Comparison of ENCODE assay signal across 17 cellular contexts in genomic region chr5:38843665-38844064, GRCh38. TPM values are rescaled to one million over a fixed set of nuclear protein-coding genes. Genes with fewer than 3 reads are reported as not detected.
DNase-seq lines count a peak whose midpoint lies in the region; ATAC-seq and TF ChIP-seq lines count a peak whose summit lies in the region.
"Had no signal": no experiment of that assay in that cellular context is flagged by ENCODE, and none has a peak within 500 bp of the region (broad histone marks: within the 10 kb centered on the region; RNA-seq: fewer than 3 reads in every experiment).

No MANE protein-coding gene starts in this region.

- TF ChIP-seq CTCF in right atrium auricular region (IDR thresholded peaks at IDR 0.05): no peak
- TF ChIP-seq CTCF in mammary epithelial cell (conservative IDR thresholded peaks at IDR 0.05 in 1 of 2, IDR thresholded peaks at IDR 0.05 in 1 of 2; ENCODE audit: extremely low read depth in 1 of 2, insufficient read depth in 1 of 2, low read depth in 1 of 2, low read length in 2 of 2): no peak
- no peak for TF ChIP-seq CTCF in fibroblast of villous mesenchyme (IDR thresholded peaks at IDR 0.05; ENCODE audit: insufficient read depth, low read depth, low read length)

- POLR2A ChIA-PET in naive thymus-derived CD4-positive, alpha-beta T cell (lab: Charles Lee): no interaction called here

- H3K4me1 Mint-ChIP-seq in naive thymus-derived CD4-positive, alpha-beta T cell: peaks cover 0 to 17% (median 12%) of the 10 kb centered on the region in 7 donors
- peaks cover 6% of the 10 kb centered on the region for H3K4me1 Mint-ChIP-seq in stimulated activated effector memory CD8-positive, alpha-beta T cell treated with anti-CD3 and anti-CD28 coated beads, Interleukin-12 subunit alpha, Interleukin-12 subunit beta, amount 100 ng/mL, for 72 hours

- H3K79me2 ChIP-seq in mammary epithelial cell (ENCODE audit: insufficient read depth, low read length): peaks cover 89% of the 10 kb centered on the region

- CTCF ChIA-PET in mammary epithelial cell (lab: Charles Lee; ENCODE audit: low non-redundant PET): no interaction called here
- CTCF ChIA-PET in naive thymus-derived CD4-positive, alpha-beta T cell (lab: Charles Lee): no interaction called here

- H3K4me1 ChIP-seq in right cardiac atrium (ENCODE audit: control insufficient read depth, insufficient read depth, low read length) (peaks cover 6% of the 10 kb centered on the region), right atrium auricular region (peaks cover 0 to 7% of the 10 kb centered on the region in 2 donors), mammary epithelial cell (ENCODE audit: insufficient read depth, low read length) (peaks cover 13% of the 10 kb centered on the region), skeletal muscle satellite cell (ENCODE audit: control insufficient read depth, insufficient read depth, low read length) (peaks cover 32% of the 10 kb centered on the region)
- no peaks in the 10 kb centered on the region for H3K4me1 ChIP-seq in naive thymus-derived CD4-positive, alpha-beta T cell (ENCODE audit: control insufficient read depth in 2 of 2, insufficient read depth in 2 of 2, low read length in 2 of 2)

- 83% methylated on average over 1 of the region's 1 CpG for WGBS in right cardiac atrium
- 100% methylated on average over 1 of the region's 1 CpG for WGBS in mammary epithelial cell (ENCODE audit: low coverage, missing lambda C conversion rate)

- intact Hi-C loops in right cardiac atrium (cut with DNase I): no loop called here
- intact Hi-C loops in mammary epithelial cell (cut with micrococcal nuclease): loop anchor here (10.0 kb wide), 1 partner anchor 231 kb away; the partner anchor contains the start of gene RICTOR
- intact Hi-C loops in naive thymus-derived CD4-positive, alpha-beta T cell (cut with micrococcal nuclease): no loop called here

- H3K9me3 ChIP-seq in right cardiac atrium (ENCODE audit: control insufficient read depth, low read length): no peaks in the 10 kb centered on the region
- H3K9me3 ChIP-seq in right atrium auricular region: no peaks in the 10 kb centered on the region
- H3K9me3 ChIP-seq in mammary epithelial cell (replicated peaks; ENCODE audit: insufficient read depth, low read length): no peaks in the 10 kb centered on the region
- H3K9me3 ChIP-seq in skeletal muscle satellite cell (replicated peaks; ENCODE audit: low read length): no peaks in the 10 kb centered on the region
- no peaks in the 10 kb centered on the region for H3K9me3 ChIP-seq in naive thymus-derived CD4-positive, alpha-beta T cell (ENCODE audit: control insufficient read depth in 2 of 3, low read length in 3 of 3)
- H3K9me3 ChIP-seq: SJSA1 had no signal

- H3K9me3 Mint-ChIP-seq in naive thymus-derived CD4-positive, alpha-beta T cell: peaks cover 0 to 5% (median 0%) of the 10 kb centered on the region in 11 donors
- H3K9me3 Mint-ChIP-seq in stimulated activated effector memory CD8-positive, alpha-beta T cell treated with anti-CD3 and anti-CD28 coated beads, Interleukin-12 subunit alpha, Interleukin-12 subunit beta, amount 100 ng/mL, for 72 hours: no peaks in the 10 kb centered on the region

- H3K4me3 Mint-ChIP-seq in naive thymus-derived CD4-positive, alpha-beta T cell: no peak overlapping the region
- H3K4me3 Mint-ChIP-seq in stimulated activated effector memory CD8-positive, alpha-beta T cell treated with anti-CD3 and anti-CD28 coated beads, Interleukin-12 subunit alpha, Interleukin-12 subunit beta, amount 100 ng/mL, for 72 hours: no peak overlapping the region
- H3K4me3 Mint-ChIP-seq: H9 had no signal

- H3K27me3 Mint-ChIP-seq in naive thymus-derived CD4-positive, alpha-beta T cell: peaks cover 60 to 72% (median 70%) of the 10 kb centered on the region in 5 donors

- no peak overlapping the region for H3K4me3 ChIP-seq in right cardiac atrium (ENCODE audit: low read length)
- H3K4me3 ChIP-seq in right atrium auricular region: no peak overlapping the region
- H3K4me3 ChIP-seq in mammary epithelial cell (replicated peaks in 1 of 3; ENCODE audit: insufficient read depth in 1 of 3, low read depth in 2 of 3, low read length in 3 of 3): peak overlapping the region in 2 of 3 experiments; percentile 9 to 98
- H3K4me3 ChIP-seq in fibroblast of villous mesenchyme (ENCODE audit: low read depth, low read length): peak overlapping the region; percentile 71
- peak overlapping the region; percentile 7 for H3K4me3 ChIP-seq in skeletal muscle satellite cell (ENCODE audit: low read length)
- no peak overlapping the region for H3K4me3 ChIP-seq in naive thymus-derived CD4-positive, alpha-beta T cell (ENCODE audit: low read length)

- no peak for ATAC-seq in right cardiac atrium
- ATAC-seq in naive thymus-derived CD4-positive, alpha-beta T cell: no peak
- no peak for ATAC-seq in stimulated activated effector memory CD8-positive, alpha-beta T cell treated with anti-CD3 and anti-CD28 coated beads, Interleukin-12 subunit alpha, Interleukin-12 subunit beta, amount 100 ng/mL, for 72 hours

- H4K20me1 ChIP-seq in mammary epithelial cell (ENCODE audit: insufficient read depth, low read length): no peaks in the 10 kb centered on the region

- H3K36me3 ChIP-seq in right atrium auricular region (no peaks in the 10 kb centered on the region), mammary epithelial cell (ENCODE audit: insufficient read depth, low read length) (no peaks in the 10 kb centered on the region), skeletal muscle satellite cell (ENCODE audit: insufficient read depth, low read length) (peaks cover 3% of the 10 kb centered on the region)
- no peaks in the 10 kb centered on the region for H3K36me3 ChIP-seq in naive thymus-derived CD4-positive, alpha-beta T cell (ENCODE audit: control insufficient read depth in 2 of 3, insufficient read depth in 3 of 3, low read length in 3 of 3)

- no TSS peak for BruUV-seq in mammary epithelial cell (replicated peaks; lab: Mats Ljungman, UMichigan)

- no peaks in the 10 kb centered on the region for H3K27me3 ChIP-seq in right cardiac atrium (ENCODE audit: control insufficient read depth, insufficient read depth)
- no peaks in the 10 kb centered on the region for H3K27me3 ChIP-seq in right atrium auricular region
- H3K27me3 ChIP-seq in mammary epithelial cell (ENCODE audit: insufficient read depth, low read length): no peaks in the 10 kb centered on the region
- no peaks in the 10 kb centered on the region for H3K27me3 ChIP-seq in skeletal muscle satellite cell (ENCODE audit: control insufficient read depth, insufficient read depth, low read length)
- peaks cover 0 to 6% of the 10 kb centered on the region in 2 donors for H3K27me3 ChIP-seq in naive thymus-derived CD4-positive, alpha-beta T cell (ENCODE audit: control insufficient read depth in 2 of 2, insufficient read depth in 2 of 2, low read length in 2 of 2)
- H3K27me3 ChIP-seq: SJSA1 had no signal

- peak overlapping the region; percentile 57 for H3K27ac ChIP-seq in right cardiac atrium (ENCODE audit: low read length)
- no peak overlapping the region for H3K27ac ChIP-seq in right atrium auricular region
- no peak overlapping the region for H3K27ac ChIP-seq in mammary epithelial cell (ENCODE audit: insufficient read depth, low read depth, low read length)
- no peak overlapping the region for H3K27ac ChIP-seq in naive thymus-derived CD4-positive, alpha-beta T cell (ENCODE audit: low read depth, low read length)
- H3K27ac ChIP-seq: C4-2B had no signal

- H3K9ac ChIP-seq in mammary epithelial cell (ENCODE audit: insufficient read depth, low read length): no peak overlapping the region
- H3K9ac ChIP-seq in skeletal muscle satellite cell (ENCODE audit: low read depth, low read length): no peak overlapping the region

- H3K36me3 Mint-ChIP-seq in naive thymus-derived CD4-positive, alpha-beta T cell: peaks cover 0 to 8% (median 2%) of the 10 kb centered on the region in 5 donors
- H3K36me3 Mint-ChIP-seq in stimulated activated effector memory CD8-positive, alpha-beta T cell treated with anti-CD3 and anti-CD28 coated beads, Interleukin-12 subunit alpha, Interleukin-12 subunit beta, amount 100 ng/mL, for 72 hours: no peaks in the 10 kb centered on the region

- H3K27ac Mint-ChIP-seq in naive thymus-derived CD4-positive, alpha-beta T cell: no peak overlapping the region
- no peak overlapping the region for H3K27ac Mint-ChIP-seq in stimulated activated effector memory CD8-positive, alpha-beta T cell treated with anti-CD3 and anti-CD28 coated beads, Interleukin-12 subunit alpha, Interleukin-12 subunit beta, amount 100 ng/mL, for 72 hours
- H3K27ac Mint-ChIP-seq: H9 had no signal

- no peak for DNase-seq in right cardiac atrium
- DNase-seq in right atrium auricular region (ENCODE audit: low spot score): no peak
- DNase-seq in mammary epithelial cell: no peak
- DNase-seq in fibroblast of villous mesenchyme (ENCODE audit: low read depth): no peak
- no peak for DNase-seq in dermis blood vessel endothelial cell
- DNase-seq in naive thymus-derived CD4-positive, alpha-beta T cell: no peak
- DNase-seq in stimulated activated effector memory CD8-positive, alpha-beta T cell treated with anti-CD3 and anti-CD28 coated beads, Interleukin-12 subunit alpha, Interleukin-12 subunit beta, amount 100 ng/mL, for 72 hours (ENCODE audit: low spot score in 2 of 2): no peak
- DNase-seq: DMS 273 treated with DMSO at 0.1 percent for 48 hours, GF-D8, H9, NCI-H1105 treated with DMSO at 0.1 percent for 48 hours, NCI-H187, NCI-H526 treated with DMSO at 0.1 percent for 48 hours, RPMI8226 had no signal

- in situ Hi-C loops in mammary epithelial cell (cut with MboI; ENCODE audit: low sequenced_read_pairs in 2 of 2): no loop called here

- dilution Hi-C loops in mammary epithelial cell (cut with HindIII; ENCODE audit: low sequenced_read_pairs): no loop called here

- H2AFZ ChIP-seq in mammary epithelial cell (ENCODE audit: low read depth, low read length): no peak overlapping the region

- peak overlapping the region; percentile 94 for H3K4me2 ChIP-seq in mammary epithelial cell (ENCODE audit: insufficient read depth, low read depth, low read length)
- H3K4me2 ChIP-seq in skeletal muscle satellite cell (ENCODE audit: low read length): peak overlapping the region; percentile 100

RNA-seq across cellular contexts. Expression of gene OSMR, which starts 2.1 kb away (rescaled TPM):
- total RNA-seq in right cardiac atrium: 10 to 100 TPM; 17.3 to 47.6 (median 21.7) TPM
- 9.8 TPM for polyA plus RNA-seq in right cardiac atrium
- total RNA-seq in right atrium auricular region: 10 to 100 TPM; 13.8 to 28.6 TPM
- total RNA-seq in mammary epithelial cell: 100 to 1,000 TPM in 1 of 2 donors, 10 to 100 TPM in 1; 97.7 to 111 TPM
- polyA plus RNA-seq in mammary epithelial cell: 48.9 TPM
- 96.5 TPM for polyA minus RNA-seq in mammary epithelial cell
- 89.2 and 114 TPM in 2 replicates for total RNA-seq in fibroblast of villous mesenchyme
- 88.9 and 89.2 TPM in 2 replicates for total RNA-seq in skeletal muscle satellite cell (2012; rRNA removed)
- 24.2 and 30.0 TPM in 2 replicates for total RNA-seq in dermis blood vessel endothelial cell
- not detected for total RNA-seq in naive thymus-derived CD4-positive, alpha-beta T cell
- under 1 TPM; 0.20 to 0.37 TPM for polyA plus RNA-seq in naive thymus-derived CD4-positive, alpha-beta T cell

Comparison
In these comparisons a context has a peak if more than half of its experiments do, and no peak if none do; other contexts are left out.
1. H3K4me3 ChIP-seq: peak in mammary epithelial cell (2 of 3), fibroblast of villous mesenchyme (single experiment) and skeletal muscle satellite cell (single experiment); none in right cardiac atrium (single experiment), right atrium auricular region (0 of 2) and naive thymus-derived CD4-positive, alpha-beta T cell (single experiment).
2. RNA of gene OSMR, which starts 2.1 kb away (total RNA-seq): 89.2 to 114 TPM in fibroblast of villous mesenchyme, 97.7 to 111 TPM in mammary epithelial cell, 13.8 to 28.6 TPM in right atrium auricular region, 24.2 to 30.0 TPM in dermis blood vessel endothelial cell and 17.3 to 47.6 TPM in right cardiac atrium; not detected in naive thymus-derived CD4-positive, alpha-beta T cell; every median in the first group is over 10 times any median in the second.